29 cellular contexts compared by ENCODE assay signal in the genomic region with DNA sequence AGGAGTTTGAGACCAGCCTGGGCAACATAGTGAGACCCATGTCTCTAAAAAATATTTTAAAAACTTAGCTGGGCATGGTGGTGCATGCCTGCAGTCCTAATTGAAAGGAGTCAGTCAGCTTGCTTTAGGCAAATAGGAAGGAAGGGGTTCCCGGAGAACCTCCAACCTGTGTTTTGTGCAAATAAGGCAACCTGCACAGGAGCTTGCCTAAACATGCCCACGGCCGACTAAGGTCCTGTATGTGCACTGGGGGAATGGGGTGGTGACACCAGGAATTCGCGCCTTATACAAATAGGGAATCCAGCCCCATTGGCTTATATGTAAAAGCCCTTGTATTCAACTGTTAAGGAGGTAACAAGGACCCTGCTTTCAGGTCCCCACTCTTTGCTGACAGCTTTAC.
"Had no signal": no experiment of that assay in that cellular context is flagged by ENCODE, and none has a peak within 500 bp of the region (broad histone marks: within the 10 kb centered on the region; RNA-seq: fewer than 3 reads in every experiment).

No MANE protein-coding gene starts in this region.

- DNase-seq: naive thymus-derived CD4-positive, alpha-beta T cell; natural killer cell; occipital lobe; ovary; posterior cingulate gyrus; psoas muscle; right cardiac atrium; right lobe of liver; sigmoid colon; small intestine; stimulated activated CD4-positive, alpha-beta T cell treated with anti-CD3 and anti-CD28 coated beads, Interleukin-15, amount 100 ng/mL, for 24 hours; stimulated activated CD4-positive, alpha-beta T cell treated with anti-CD3 and anti-CD28 coated beads, Interleukin-2, amount 100 ng/mL, for 24 hours; stimulated activated CD4-positive, alpha-beta T cell treated with anti-CD3 and anti-CD28 coated beads, Interleukin-2, amount 100 ng/mL, for 48 hours; stimulated activated CD4-positive, alpha-beta T cell treated with anti-CD3 and anti-CD28 coated beads, Interleukin-4, amount 100 ng/mL, for 4 hours; stimulated activated CD8-positive, alpha-beta memory T cell treated with anti-CD3 and anti-CD28 coated beads, Interleukin-4, amount 100 ng/mL, for 48 hours; stimulated activated naive B cell treated with anti-CD40 and anti-IgM and Interleukin-4, amounts not matched to agents 10 μg/mL and 1 μg/mL and 100 μg/mL, for 72 hours; stimulated activated naive CD4-positive, alpha-beta T cell treated with Interleukin-2 at 50 U/mL for 16 hours; stomach; thyroid gland; transverse colon; upper lobe of right lung; uterus had no signal

- H3K27me3 ChIP-seq: neural progenitor cell, ovary, right lobe of liver, sigmoid colon, stomach, thyroid gland, transverse colon, upper lobe of right lung, uterus had no signal

- ATAC-seq: naive thymus-derived CD4-positive, alpha-beta T cell; natural killer cell; psoas muscle; right cardiac atrium; stimulated activated naive B cell treated with anti-CD40 and anti-IgM and Interleukin-4, amounts not matched to agents 10 μg/mL and 1 μg/mL and 100 μg/mL, for 72 hours; upper lobe of right lung had no signal

- H3K27ac Mint-ChIP-seq: naive thymus-derived CD4-positive, alpha-beta T cell; natural killer cell; nephron; neural progenitor cell; progenitor cell of endocrine pancreas; stimulated activated naive B cell treated with anti-CD40 and anti-IgM and Interleukin-4, amounts not matched to agents 10 μg/mL and 1 μg/mL and 100 μg/mL, for 72 hours; stimulated activated naive CD8-positive, alpha-beta T cell treated with anti-CD3 and anti-CD28 coated beads, Interleukin-15, Interleukin-2, amounts not matched to agents 100 ng/mL and 50 ng/mL, for 24 hours; type B pancreatic cell had no signal

- H3K79me2 ChIP-seq: parathyroid adenoma had no signal

- H3K4me3 Mint-ChIP-seq: naive thymus-derived CD4-positive, alpha-beta T cell; natural killer cell; nephron; neural progenitor cell; stimulated activated naive B cell treated with anti-CD40 and anti-IgM and Interleukin-4, amounts not matched to agents 10 μg/mL and 1 μg/mL and 100 μg/mL, for 72 hours; stimulated activated naive CD8-positive, alpha-beta T cell treated with anti-CD3 and anti-CD28 coated beads, Interleukin-15, Interleukin-2, amounts not matched to agents 100 ng/mL and 50 ng/mL, for 24 hours; type B pancreatic cell had no signal

- H3K9me3 Mint-ChIP-seq: nephron; neural progenitor cell; stimulated activated naive B cell treated with anti-CD40 and anti-IgM and Interleukin-4, amounts not matched to agents 10 μg/mL and 1 μg/mL and 100 μg/mL, for 72 hours had no signal

- H3K4me3 ChIP-seq: neural progenitor cell, ovary, psoas muscle, right lobe of liver, sigmoid colon, stomach, thoracic aorta, thyroid gland, transverse colon, upper lobe of right lung, uterus had no signal

- H3K9me3 ChIP-seq: ovary, psoas muscle, right lobe of liver, sigmoid colon, thoracic aorta, thyroid gland, transverse colon, upper lobe of right lung, uterus had no signal

- H3K4me2 ChIP-seq: neural progenitor cell had no signal

- H3K4me1 ChIP-seq: neural progenitor cell, parathyroid adenoma, psoas muscle, sigmoid colon, stomach, thyroid gland, transverse colon, upper lobe of right lung, uterus had no signal

- H3K9ac ChIP-seq: neural progenitor cell, parathyroid adenoma had no signal

- H3K4me1 Mint-ChIP-seq: naive thymus-derived CD4-positive, alpha-beta T cell; natural killer cell; nephron; stimulated activated naive B cell treated with anti-CD40 and anti-IgM and Interleukin-4, amounts not matched to agents 10 μg/mL and 1 μg/mL and 100 μg/mL, for 72 hours had no signal

- H3K27ac ChIP-seq: neural progenitor cell, ovary, parathyroid adenoma, psoas muscle, right lobe of liver, sigmoid colon, stomach, thoracic aorta, thyroid gland, transverse colon, upper lobe of right lung, uterus had no signal

- H3K36me3 ChIP-seq: neural progenitor cell, ovary, right lobe of liver, sigmoid colon, stomach, thoracic aorta, thyroid gland, transverse colon, upper lobe of right lung, uterus had no signal

- H3K27me3 Mint-ChIP-seq: naive thymus-derived CD4-positive, alpha-beta T cell; progenitor cell of endocrine pancreas; stimulated activated naive B cell treated with anti-CD40 and anti-IgM and Interleukin-4, amounts not matched to agents 10 μg/mL and 1 μg/mL and 100 μg/mL, for 72 hours; stimulated activated naive CD8-positive, alpha-beta T cell treated with anti-CD3 and anti-CD28 coated beads, Interleukin-15, Interleukin-2, amounts not matched to agents 100 ng/mL and 50 ng/mL, for 24 hours; type B pancreatic cell had no signal

- FAIRE-seq: small intestine had no signal

- H3K36me3 Mint-ChIP-seq: naive thymus-derived CD4-positive, alpha-beta T cell; natural killer cell; neural progenitor cell; stimulated activated naive B cell treated with anti-CD40 and anti-IgM and Interleukin-4, amounts not matched to agents 10 μg/mL and 1 μg/mL and 100 μg/mL, for 72 hours; type B pancreatic cell had no signal

- H2AFZ ChIP-seq: neural progenitor cell, parathyroid adenoma had no signal
